ENCODE assay signal across 29 cellular contexts in genomic region chr7:21768279-21768678, GRCh38.
"Had no signal": no experiment of that assay in that cellular context is flagged by ENCODE, and none has a peak within 500 bp of the region (broad histone marks: within the 10 kb centered on the region; RNA-seq: fewer than 3 reads in every experiment).

No MANE protein-coding gene starts in this region.

- H3K27me3 Mint-ChIP-seq: activated naive CD8-positive, alpha-beta T cell treated with anti-CD3 and anti-CD28 coated beads, Interleukin-2, amount 50 U/mL, for 24 hours had no signal

- H3K36me3 Mint-ChIP-seq: activated naive CD8-positive, alpha-beta T cell treated with anti-CD3 and anti-CD28 coated beads for 36 hours; T-cell had no signal

- ATAC-seq: activated naive CD8-positive, alpha-beta T cell treated with anti-CD3 and anti-CD28 coated beads, Interleukin-2, amount 50 U/mL, for 24 hours; body of pancreas; gastroesophageal sphincter; heart right ventricle; T-cell had no signal

- H3K27ac Mint-ChIP-seq: activated CD4-positive, alpha-beta memory T cell treated with anti-CD3 and anti-CD28 coated beads, Interleukin-2, amount 10 ng/mL, durations not matched to agents 7 days and 5 days; activated CD4-positive, alpha-beta T cell treated with anti-CD3 and anti-CD28 coated beads, Interleukin-2, amount 10 ng/mL, durations not matched to agents 7 days and 5 days; activated naive CD8-positive, alpha-beta T cell treated with anti-CD3 and anti-CD28 coated beads for 36 hours; activated naive CD8-positive, alpha-beta T cell treated with anti-CD3 and anti-CD28 coated beads, Interleukin-2, amount 50 U/mL, for 24 hours; activated T-cell treated with anti-CD3 and anti-CD28 coated beads, Interleukin-2, amount 50 U/mL, for 24 hours; activated T-helper 1 cell treated with anti-CD3 and anti-CD28 coated beads, Interleukin-12 subunit alpha, Interleukin-12 subunit beta, Interleukin-2, Interleukin-4 antibody, amounts not matched to agents 30 ng/mL and 10 ng/mL and 1 ng/mL, durations not matched to agents 14 hours and 24 hours and 36 hours; T-cell; T-helper 1 cell treated with Interleukin-12 subunit alpha and Interleukin-12 subunit beta and Interleukin-4 antibody, amounts not matched to agents 30 μg/mL and 1 μg/mL, for 36 hours; T-helper 2 cell treated with Interferon-gamma antibody and Interleukin-4, amounts not matched to agents 5 μg/mL and 100 μg/mL, for 36 hours had no signal

- H3K4me3 Mint-ChIP-seq: activated CD4-positive, alpha-beta memory T cell treated with anti-CD3 and anti-CD28 coated beads, Interleukin-2, amount 10 ng/mL, durations not matched to agents 7 days and 5 days; activated CD4-positive, alpha-beta T cell treated with anti-CD3 and anti-CD28 coated beads, Interleukin-2, amount 10 ng/mL, durations not matched to agents 7 days and 5 days; activated naive CD8-positive, alpha-beta T cell treated with anti-CD3 and anti-CD28 coated beads for 36 hours; activated naive CD8-positive, alpha-beta T cell treated with anti-CD3 and anti-CD28 coated beads, Interleukin-2, amount 50 U/mL, for 24 hours; activated T-cell treated with anti-CD3 and anti-CD28 coated beads, Interleukin-2, amount 50 U/mL, for 24 hours; activated T-helper 1 cell treated with anti-CD3 and anti-CD28 coated beads, Interleukin-12 subunit alpha, Interleukin-12 subunit beta, Interleukin-2, Interleukin-4 antibody, amounts not matched to agents 30 ng/mL and 10 ng/mL and 1 ng/mL, durations not matched to agents 14 hours and 24 hours and 36 hours; T-cell; T-helper 1 cell treated with Interleukin-12 subunit alpha and Interleukin-12 subunit beta and Interleukin-4 antibody, amounts not matched to agents 30 μg/mL and 1 μg/mL, for 36 hours; T-helper 2 cell treated with Interferon-gamma antibody and Interleukin-4, amounts not matched to agents 5 μg/mL and 100 μg/mL, for 36 hours had no signal

- DNase-seq: activated CD4-positive, alpha-beta memory T cell treated with anti-CD3 and anti-CD28 coated beads, Interleukin-2, amount 10 ng/mL, durations not matched to agents 7 days and 5 days; activated CD4-positive, alpha-beta T cell treated with anti-CD3 and anti-CD28 coated beads, Interleukin-2, amount 10 ng/mL, durations not matched to agents 7 days and 5 days; activated CD4-positive, alpha-beta T cell treated with anti-CD3 and anti-CD28 coated beads, Interleukin-2, amount 50 U/mL, for 4 hours; activated CD4-positive, CD25-positive, alpha-beta regulatory T cell; activated CD8-positive, alpha-beta memory T cell treated with anti-CD3 and anti-CD28 coated beads, Interleukin-2, amount 50 U/mL, for 48 hours; activated gamma-delta T cell; activated naive CD4-positive, alpha-beta T cell; activated naive CD4-positive, alpha-beta T cell treated with anti-CD3 and anti-CD28 coated beads, Interleukin-2, amount 50 U/mL, for 16 hours; activated naive CD8-positive, alpha-beta T cell treated with anti-CD3 and anti-CD28 coated beads for 36 hours; activated naive CD8-positive, alpha-beta T cell treated with anti-CD3 and anti-CD28 coated beads, Interleukin-2, amount 50 U/mL, for 24 hours; activated T-cell treated with anti-CD3 and anti-CD28 coated beads for 4 hours; activated T-cell treated with anti-CD3 and anti-CD28 coated beads, Interleukin-2, amount 50 U/mL, for 24 hours; adrenal gland; amygdala; aorta; body of pancreas; caudate nucleus; cortex of kidney; effector CD8-positive, alpha-beta T cell; esophagus squamous epithelium; foreskin melanocyte; heart right ventricle; T-cell; T1000; WERI-Rb-1 had no signal

- H3K9me3 Mint-ChIP-seq: activated CD4-positive, alpha-beta memory T cell treated with anti-CD3 and anti-CD28 coated beads, Interleukin-2, amount 10 ng/mL, durations not matched to agents 7 days and 5 days; activated CD4-positive, alpha-beta T cell treated with anti-CD3 and anti-CD28 coated beads, Interleukin-2, amount 10 ng/mL, durations not matched to agents 7 days and 5 days; activated naive CD8-positive, alpha-beta T cell treated with anti-CD3 and anti-CD28 coated beads for 36 hours; activated naive CD8-positive, alpha-beta T cell treated with anti-CD3 and anti-CD28 coated beads, Interleukin-2, amount 50 U/mL, for 24 hours; activated T-cell treated with anti-CD3 and anti-CD28 coated beads, Interleukin-2, amount 50 U/mL, for 24 hours; activated T-helper 1 cell treated with anti-CD3 and anti-CD28 coated beads, Interleukin-12 subunit alpha, Interleukin-12 subunit beta, Interleukin-2, Interleukin-4 antibody, amounts not matched to agents 30 ng/mL and 10 ng/mL and 1 ng/mL, durations not matched to agents 14 hours and 24 hours and 36 hours; T-cell; T-helper 1 cell treated with Interleukin-12 subunit alpha and Interleukin-12 subunit beta and Interleukin-4 antibody, amounts not matched to agents 30 μg/mL and 1 μg/mL, for 36 hours; T-helper 2 cell treated with Interferon-gamma antibody and Interleukin-4, amounts not matched to agents 5 μg/mL and 100 μg/mL, for 36 hours had no signal
